21 cellular contexts compared by ENCODE assay signal in genomic region chr1:6526316-6526715, GRCh38. TPM values are rescaled to one million over a fixed set of nuclear protein-coding genes. Genes with fewer than 3 reads are reported as not detected.
A peak's percentile ranks its signal among the peaks of the same experiment; 100 is the strongest.
DNase-seq lines count a peak whose midpoint lies in the region; ATAC-seq and TF ChIP-seq lines count a peak whose summit lies in the region.
"Had no signal": no experiment of that assay in that cellular context is flagged by ENCODE, and none has a peak within 500 bp of the region (broad histone marks: within the 10 kb centered on the region; RNA-seq: fewer than 3 reads in every experiment).

No MANE protein-coding gene starts in this region.

- no peaks in the 10 kb centered on the region for H3K4me1 ChIP-seq in body of pancreas
- H3K4me1 ChIP-seq: A549, BLaER1 had no signal

- CTCF ChIA-PET in WTC11 (lab: Charles Lee), result interaction anchor here (1.6 kb wide), 1 partner anchor 40 kb away, joined by 8 read pairs; no protein-coding TSS in a partner anchor

- TF ChIP-seq POLR2A in body of pancreas (IDR thresholded peaks at IDR 0.05), result no peak

- H3K4me1 Mint-ChIP-seq in activated T-cell treated with anti-CD3 and anti-CD28 coated beads, Interleukin-2, amount 50 U/mL, for 24 hours (ENCODE audit: low read depth), result no peaks in the 10 kb centered on the region
- no peaks in the 10 kb centered on the region for H3K4me1 Mint-ChIP-seq in activated T-cell treated with anti-CD3 and anti-CD28 coated beads, Interleukin-2, amount 50 U/mL, for 72 hours (ENCODE audit: low read depth)
- peaks cover 9% of the 10 kb centered on the region for H3K4me1 Mint-ChIP-seq in chondrocyte (ENCODE audit: low read depth)
- H3K4me1 Mint-ChIP-seq in nephron progenitor cell, result peaks cover 4% of the 10 kb centered on the region
- peaks cover 7% of the 10 kb centered on the region for H3K4me1 Mint-ChIP-seq in WTC11
- H3K4me1 Mint-ChIP-seq: CD14-positive monocyte had no signal

- H3K27ac ChIP-seq in body of pancreas, result no peak overlapping the region
- H3K27ac ChIP-seq: 22Rv1, A549, BLaER1 had no signal

- DNase-seq in activated T-cell treated with anti-CD3 and anti-CD28 coated beads, Interleukin-2, amount 50 U/mL, for 24 hours, result no peak
- no peak for DNase-seq in activated T-cell treated with anti-CD3 and anti-CD28 coated beads, Interleukin-2, amount 50 U/mL, for 72 hours
- DNase-seq in chondrocyte (ENCODE audit: low spot score), result peak; percentile 47
- DNase-seq in nephron progenitor cell, result no peak
- DNase-seq in posterior vena cava (ENCODE audit: low spot score), result peak; percentile 35
- DNase-seq in anterior cingulate cortex (lab: John Stamatoyannopoulos, UW), result no peak
- DNase-seq in body of pancreas, result no peak
- no peak for DNase-seq in WTC11 (ENCODE audit: low spot score)
- DNase-seq: CD4-positive, alpha-beta memory T cell; DMS153; DMS79; GDM1; GOT3; H7; HFFc6 had no signal

- POLR2A ChIA-PET in WTC11 (lab: Charles Lee), result no interaction called here

- no peaks in the 10 kb centered on the region for H3K27me3 Mint-ChIP-seq in activated T-cell treated with anti-CD3 and anti-CD28 coated beads, Interleukin-2, amount 50 U/mL, for 24 hours
- no peaks in the 10 kb centered on the region for H3K27me3 Mint-ChIP-seq in activated T-cell treated with anti-CD3 and anti-CD28 coated beads, Interleukin-2, amount 50 U/mL, for 72 hours (ENCODE audit: low read depth)
- H3K27me3 Mint-ChIP-seq in chondrocyte (ENCODE audit: low read depth), result no peaks in the 10 kb centered on the region
- no peaks in the 10 kb centered on the region for H3K27me3 Mint-ChIP-seq in nephron progenitor cell (ENCODE audit: low read depth, poor library complexity)
- no peaks in the 10 kb centered on the region for H3K27me3 Mint-ChIP-seq in WTC11 (ENCODE audit: low read depth)
- H3K27me3 Mint-ChIP-seq: CD4-positive, alpha-beta memory T cell had no signal

- ATAC-seq in activated T-cell treated with anti-CD3 and anti-CD28 coated beads, Interleukin-2, amount 50 U/mL, for 72 hours (replicated peaks in 1 of 2), result no peak
- ATAC-seq in body of pancreas (no peak), WTC11 (no peak)
- ATAC-seq: A549, HCT116 had no signal

- intact Hi-C loops in posterior vena cava (cut with DNase I), result no loop called here
- intact Hi-C loops in body of pancreas (cut with DNase I), result no loop called here

- peak overlapping the region; percentile 9 for H3K27ac Mint-ChIP-seq in activated T-cell treated with anti-CD3 and anti-CD28 coated beads, Interleukin-2, amount 50 U/mL, for 24 hours
- H3K27ac Mint-ChIP-seq in activated T-cell treated with anti-CD3 and anti-CD28 coated beads, Interleukin-2, amount 50 U/mL, for 72 hours, result no peak overlapping the region
- H3K27ac Mint-ChIP-seq in chondrocyte (ENCODE audit: unreplicated experiment) (no peak overlapping the region), nephron progenitor cell (peak overlapping the region; percentile 23), WTC11 (no peak overlapping the region)
- H3K27ac Mint-ChIP-seq: CD14-positive monocyte, HFFc6 had no signal

- H3K4me3 Mint-ChIP-seq in activated T-cell treated with anti-CD3 and anti-CD28 coated beads, Interleukin-2, amount 50 U/mL, for 24 hours, result no peak overlapping the region
- H3K4me3 Mint-ChIP-seq in activated T-cell treated with anti-CD3 and anti-CD28 coated beads, Interleukin-2, amount 50 U/mL, for 72 hours, result no peak overlapping the region
- H3K4me3 Mint-ChIP-seq in chondrocyte (ENCODE audit: unreplicated experiment) (no peak overlapping the region), nephron progenitor cell (no peak overlapping the region), WTC11 (no peak overlapping the region)
- H3K4me3 Mint-ChIP-seq: CD14-positive monocyte, HFFc6 had no signal

- H3K9me3 Mint-ChIP-seq in activated T-cell treated with anti-CD3 and anti-CD28 coated beads, Interleukin-2, amount 50 U/mL, for 24 hours, result no peaks in the 10 kb centered on the region
- H3K9me3 Mint-ChIP-seq in activated T-cell treated with anti-CD3 and anti-CD28 coated beads, Interleukin-2, amount 50 U/mL, for 72 hours, result no peaks in the 10 kb centered on the region
- H3K9me3 Mint-ChIP-seq in chondrocyte (ENCODE audit: low read depth), result no peaks in the 10 kb centered on the region
- no peaks in the 10 kb centered on the region for H3K9me3 Mint-ChIP-seq in nephron progenitor cell
- H3K9me3 Mint-ChIP-seq in WTC11, result no peaks in the 10 kb centered on the region
- H3K9me3 Mint-ChIP-seq: CD14-positive monocyte; CD4-positive, alpha-beta memory T cell; HFFc6 had no signal

- WGBS in body of pancreas, 2 donors, result 78 to 91% methylated on average over 4 to 11 of the region's 11 CpGs

- H3K36me3 ChIP-seq in body of pancreas (replicated peaks in 1 of 2; ENCODE audit: insufficient read depth in 1 of 2, low read depth in 2 of 2), result peaks cover 8 to 27% of the 10 kb centered on the region in 2 donors

- no peaks in the 10 kb centered on the region for H3K27me3 ChIP-seq in body of pancreas
- H3K27me3 ChIP-seq: BLaER1 had no signal

- H3K4me3 ChIP-seq in body of pancreas, result no peak overlapping the region
- H3K4me3 ChIP-seq: A549, BLaER1 had no signal

- no peaks in the 10 kb centered on the region for H3K9me3 ChIP-seq in body of pancreas
- H3K9me3 ChIP-seq: A549, BLaER1 had no signal

- TF ChIP-seq CTCF in chondrocyte (IDR thresholded peaks at IDR 0.05) (no peak), nephron progenitor cell (IDR thresholded peaks at IDR 0.05) (no peak), body of pancreas (IDR thresholded peaks at IDR 0.05) (no peak), WTC11 (IDR thresholded peaks at IDR 0.05) (no peak)

- H3K36me3 Mint-ChIP-seq in activated T-cell treated with anti-CD3 and anti-CD28 coated beads, Interleukin-2, amount 50 U/mL, for 24 hours (ENCODE audit: low read depth), result peaks cover 79% of the 10 kb centered on the region
- H3K36me3 Mint-ChIP-seq in activated T-cell treated with anti-CD3 and anti-CD28 coated beads, Interleukin-2, amount 50 U/mL, for 72 hours (ENCODE audit: insufficient read depth in 2 of 2), result peaks cover 5 to 19% of the 10 kb centered on the region in 2 donors
- H3K36me3 Mint-ChIP-seq in chondrocyte (ENCODE audit: low read depth), result peaks cover 17% of the 10 kb centered on the region
- H3K36me3 Mint-ChIP-seq in nephron progenitor cell (ENCODE audit: low read depth), result peaks cover 55% of the 10 kb centered on the region
- peaks cover 44% of the 10 kb centered on the region for H3K36me3 Mint-ChIP-seq in WTC11

TF ChIP-seq in WTC11, 78 proteins besides CTCF, POLR2A, EP300 and RAD21 (continues in another document):
- TF ChIP-seq PRDM15 (CRISPR knock-in tag; IDR thresholded peaks at IDR 0.05), result no peak

RNA-seq across cellular contexts. Expression of gene NOL9, which starts 28.0 kb away (rescaled TPM):
- 10 to 100 TPM; 35.8 to 42.3 TPM for total RNA-seq in activated T-cell treated with anti-CD3 and anti-CD28 coated beads, Interleukin-2, amount 50 U/mL, for 72 hours
- total RNA-seq in chondrocyte (24.0 to 32.3 TPM (median 27.0 TPM) in 3 replicates), posterior vena cava (10 to 100 TPM; 21.2 to 23.9 TPM), body of pancreas (10 to 100 TPM; 13.7 to 27.4 TPM), WTC11 (2021) (36.0 to 37.4 TPM (median 37.4 TPM) in 3 replicates)

RNA-seq across cellular contexts. Expression of gene TAS1R1, which starts 28.8 kb away (rescaled TPM):
- not detected for total RNA-seq in activated T-cell treated with anti-CD3 and anti-CD28 coated beads, Interleukin-2, amount 50 U/mL, for 72 hours
- total RNA-seq in chondrocyte, result not detected in 3 replicates
- total RNA-seq in posterior vena cava, result not detected
- total RNA-seq in body of pancreas, result not detected
- 0.11 to 0.16 TPM in 2 of 3 replicates, not detected in the other for total RNA-seq in WTC11 (2021)
- total RNA-seq: CD4-positive, alpha-beta memory T cell; Daoy; HFFc6 had no signal

RNA-seq across cellular contexts. Expression of gene PLEKHG5, which starts 34.8 kb away (rescaled TPM):
- total RNA-seq in activated T-cell treated with anti-CD3 and anti-CD28 coated beads, Interleukin-2, amount 50 U/mL, for 72 hours, result 1 to 10 TPM; 2.6 to 3.2 TPM
- total RNA-seq in chondrocyte (32.4 to 50.5 TPM (median 33.6 TPM) in 3 replicates), posterior vena cava (10 to 100 TPM in 1 of 2 donors, 1 to 10 TPM in 1; 8.9 to 13.0 TPM), body of pancreas (1 to 10 TPM; 5.2 to 8.6 TPM), WTC11 (2021) (27.5 to 32.0 TPM (median 30.8 TPM) in 3 replicates)

RNA-seq across cellular contexts. Expression of gene ZBTB48, which starts 53.5 kb away (rescaled TPM):
- 10 to 100 TPM; 39.2 to 50.6 TPM for total RNA-seq in activated T-cell treated with anti-CD3 and anti-CD28 coated beads, Interleukin-2, amount 50 U/mL, for 72 hours
- total RNA-seq in chondrocyte, result 19.9 to 27.4 TPM (median 23.7 TPM) in 3 replicates
- total RNA-seq in posterior vena cava, result 10 to 100 TPM; 18.6 to 19.5 TPM
- 10 to 100 TPM; 17.4 to 37.6 TPM for total RNA-seq in body of pancreas
- 29.1 to 37.5 TPM (median 31.0 TPM) in 3 replicates for total RNA-seq in WTC11 (2021)

Comparison
In these comparisons a context has a peak if more than half of its experiments do, and no peak if none do; other contexts are left out.
1. H3K27ac Mint-ChIP-seq: peak in activated T-cell treated with anti-CD3 and anti-CD28 coated beads, Interleukin-2, amount 50 U/mL, for 24 hours (single experiment) and nephron progenitor cell (single experiment); none in activated T-cell treated with anti-CD3 and anti-CD28 coated beads, Interleukin-2, amount 50 U/mL, for 72 hours (single experiment), chondrocyte (single experiment) and WTC11 (single experiment).
2. DNase-seq: peak in chondrocyte (single experiment) and posterior vena cava (single experiment); none in activated T-cell treated with anti-CD3 and anti-CD28 coated beads, Interleukin-2, amount 50 U/mL, for 24 hours (single experiment), activated T-cell treated with anti-CD3 and anti-CD28 coated beads, Interleukin-2, amount 50 U/mL, for 72 hours (0 of 2), nephron progenitor cell (single experiment), anterior cingulate cortex (0 of 58), body of pancreas (0 of 4) and WTC11 (single experiment).